In genomic region chr1:44089371-44090070, GRCh38 we compare ENCODE assay signal across 3 cellular contexts.
TF ChIP-seq lines count a peak whose summit lies in the region.

No MANE protein-coding gene starts in this region.

TF ChIP-seq in SK-N-SH treated with all-trans-retinoic acid at 6 μM for 48 hours, 23 proteins besides CTCF, POLR2A, EP300 and RAD21:
- TF ChIP-seq, protein P1, sequence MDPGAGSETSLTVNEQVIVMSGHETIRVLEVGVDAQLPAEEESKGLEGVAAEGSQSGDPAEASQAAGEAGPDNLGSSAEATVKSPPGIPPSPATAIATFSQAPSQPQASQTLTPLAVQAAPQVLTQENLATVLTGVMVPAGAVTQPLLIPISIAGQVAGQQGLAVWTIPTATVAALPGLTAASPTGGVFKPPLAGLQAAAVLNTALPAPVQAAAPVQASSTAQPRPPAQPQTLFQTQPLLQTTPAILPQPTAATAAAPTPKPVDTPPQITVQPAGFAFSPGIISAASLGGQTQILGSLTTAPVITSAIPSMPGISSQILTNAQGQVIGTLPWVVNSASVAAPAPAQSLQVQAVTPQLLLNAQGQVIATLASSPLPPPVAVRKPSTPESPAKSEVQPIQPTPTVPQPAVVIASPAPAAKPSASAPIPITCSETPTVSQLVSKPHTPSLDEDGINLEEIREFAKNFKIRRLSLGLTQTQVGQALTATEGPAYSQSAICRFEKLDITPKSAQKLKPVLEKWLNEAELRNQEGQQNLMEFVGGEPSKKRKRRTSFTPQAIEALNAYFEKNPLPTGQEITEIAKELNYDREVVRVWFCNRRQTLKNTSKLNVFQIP (CRISPR knock-in tag; IDR thresholded peaks at IDR 0.05; ENCODE audit: borderline replicate concordance, low read depth), result no peak
- no peak for TF ChIP-seq ZC3H10 (CRISPR knock-in tag; IDR thresholded peaks at IDR 0.05)
- TF ChIP-seq PATZ1 (CRISPR knock-in tag; IDR thresholded peaks at IDR 0.05; ENCODE audit: borderline replicate concordance), result no peak
- no peak for TF ChIP-seq ZNF8 (CRISPR knock-in tag; IDR thresholded peaks at IDR 0.05)
- TF ChIP-seq ESRRG (CRISPR knock-in tag; IDR thresholded peaks at IDR 0.05), result no peak
- TF ChIP-seq ISL1 (CRISPR knock-in tag; IDR thresholded peaks at IDR 0.05), result no peak
- no peak for TF ChIP-seq ARNTL (CRISPR knock-in tag; IDR thresholded peaks at IDR 0.05; ENCODE audit: borderline replicate concordance, low read depth)
- no peak for TF ChIP-seq ZFP3 (CRISPR knock-in tag; IDR thresholded peaks at IDR 0.05)
- TF ChIP-seq SNAI2 (CRISPR knock-in tag; IDR thresholded peaks at IDR 0.05), result no peak
- no peak for TF ChIP-seq ZNF565 (CRISPR knock-in tag; conservative IDR thresholded peaks at IDR 0.05; ENCODE audit: low read depth)
- TF ChIP-seq CSDC2 (CRISPR knock-in tag; IDR thresholded peaks at IDR 0.05), result no peak
- TF ChIP-seq BACH2 (CRISPR knock-in tag; IDR thresholded peaks at IDR 0.05; ENCODE audit: borderline replicate concordance), result no peak
- no peak for TF ChIP-seq GLIS3 (CRISPR knock-in tag; IDR thresholded peaks at IDR 0.05)
- TF ChIP-seq TOX (CRISPR knock-in tag; IDR thresholded peaks at IDR 0.05; ENCODE audit: borderline replicate concordance), result no peak
- no peak for TF ChIP-seq CREB5 (CRISPR knock-in tag; IDR thresholded peaks at IDR 0.05; ENCODE audit: low read depth)
- TF ChIP-seq PPARA (CRISPR knock-in tag; IDR thresholded peaks at IDR 0.05; ENCODE audit: borderline replicate concordance), result no peak

TF ChIP-seq in SK-N-SH, 30 proteins besides CTCF, POLR2A, EP300 and RAD21 (continued from another document):
- TF ChIP-seq, protein P2, sequence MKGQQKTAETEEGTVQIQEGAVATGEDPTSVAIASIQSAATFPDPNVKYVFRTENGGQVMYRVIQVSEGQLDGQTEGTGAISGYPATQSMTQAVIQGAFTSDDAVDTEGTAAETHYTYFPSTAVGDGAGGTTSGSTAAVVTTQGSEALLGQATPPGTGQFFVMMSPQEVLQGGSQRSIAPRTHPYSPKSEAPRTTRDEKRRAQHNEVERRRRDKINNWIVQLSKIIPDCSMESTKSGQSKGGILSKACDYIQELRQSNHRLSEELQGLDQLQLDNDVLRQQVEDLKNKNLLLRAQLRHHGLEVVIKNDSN (IDR thresholded peaks at IDR 0.05; ENCODE audit: borderline replicate concordance, low read depth), result no peak
- TF ChIP-seq GABPA (IDR thresholded peaks at IDR 0.05; ENCODE audit: low read depth) (no peak), FOSL2 (IDR thresholded peaks at IDR 0.05; ENCODE audit: borderline replicate concordance, low read depth) (no peak), ELF1 (IDR thresholded peaks at IDR 0.05) (no peak), TCF12 (IDR thresholded peaks at IDR 0.05) (no peak), RXRA (IDR thresholded peaks at IDR 0.05; ENCODE audit: borderline replicate concordance, low read depth) (no peak), JUND (IDR thresholded peaks at IDR 0.05) (no peak), SIN3A (IDR thresholded peaks at IDR 0.05; ENCODE audit: borderline replicate concordance, low read depth, low read length) (no peak), MEF2A (IDR thresholded peaks at IDR 0.05; ENCODE audit: borderline replicate concordance, low read depth) (no peak), GATA2 (CRISPR knock-in tag; IDR thresholded peaks at IDR 0.05) (no peak), NRF1 (IDR thresholded peaks at IDR 0.05; ENCODE audit: low read depth, low read length) (no peak), RFX5 (IDR thresholded peaks at IDR 0.05; ENCODE audit: low read length) (no peak)
- TF ChIP-seq, protein P3, sequence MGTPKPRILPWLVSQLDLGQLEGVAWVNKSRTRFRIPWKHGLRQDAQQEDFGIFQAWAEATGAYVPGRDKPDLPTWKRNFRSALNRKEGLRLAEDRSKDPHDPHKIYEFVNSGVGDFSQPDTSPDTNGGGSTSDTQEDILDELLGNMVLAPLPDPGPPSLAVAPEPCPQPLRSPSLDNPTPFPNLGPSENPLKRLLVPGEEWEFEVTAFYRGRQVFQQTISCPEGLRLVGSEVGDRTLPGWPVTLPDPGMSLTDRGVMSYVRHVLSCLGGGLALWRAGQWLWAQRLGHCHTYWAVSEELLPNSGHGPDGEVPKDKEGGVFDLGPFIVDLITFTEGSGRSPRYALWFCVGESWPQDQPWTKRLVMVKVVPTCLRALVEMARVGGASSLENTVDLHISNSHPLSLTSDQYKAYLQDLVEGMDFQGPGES (IDR thresholded peaks at IDR 0.05; ENCODE audit: low read depth, low read length), result no peak
- TF ChIP-seq, protein P4, sequence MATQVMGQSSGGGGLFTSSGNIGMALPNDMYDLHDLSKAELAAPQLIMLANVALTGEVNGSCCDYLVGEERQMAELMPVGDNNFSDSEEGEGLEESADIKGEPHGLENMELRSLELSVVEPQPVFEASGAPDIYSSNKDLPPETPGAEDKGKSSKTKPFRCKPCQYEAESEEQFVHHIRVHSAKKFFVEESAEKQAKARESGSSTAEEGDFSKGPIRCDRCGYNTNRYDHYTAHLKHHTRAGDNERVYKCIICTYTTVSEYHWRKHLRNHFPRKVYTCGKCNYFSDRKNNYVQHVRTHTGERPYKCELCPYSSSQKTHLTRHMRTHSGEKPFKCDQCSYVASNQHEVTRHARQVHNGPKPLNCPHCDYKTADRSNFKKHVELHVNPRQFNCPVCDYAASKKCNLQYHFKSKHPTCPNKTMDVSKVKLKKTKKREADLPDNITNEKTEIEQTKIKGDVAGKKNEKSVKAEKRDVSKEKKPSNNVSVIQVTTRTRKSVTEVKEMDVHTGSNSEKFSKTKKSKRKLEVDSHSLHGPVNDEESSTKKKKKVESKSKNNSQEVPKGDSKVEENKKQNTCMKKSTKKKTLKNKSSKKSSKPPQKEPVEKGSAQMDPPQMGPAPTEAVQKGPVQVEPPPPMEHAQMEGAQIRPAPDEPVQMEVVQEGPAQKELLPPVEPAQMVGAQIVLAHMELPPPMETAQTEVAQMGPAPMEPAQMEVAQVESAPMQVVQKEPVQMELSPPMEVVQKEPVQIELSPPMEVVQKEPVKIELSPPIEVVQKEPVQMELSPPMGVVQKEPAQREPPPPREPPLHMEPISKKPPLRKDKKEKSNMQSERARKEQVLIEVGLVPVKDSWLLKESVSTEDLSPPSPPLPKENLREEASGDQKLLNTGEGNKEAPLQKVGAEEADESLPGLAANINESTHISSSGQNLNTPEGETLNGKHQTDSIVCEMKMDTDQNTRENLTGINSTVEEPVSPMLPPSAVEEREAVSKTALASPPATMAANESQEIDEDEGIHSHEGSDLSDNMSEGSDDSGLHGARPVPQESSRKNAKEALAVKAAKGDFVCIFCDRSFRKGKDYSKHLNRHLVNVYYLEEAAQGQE (IDR thresholded peaks at IDR 0.05; ENCODE audit: low read depth, low read length), result no peak

TF ChIP-seq in endothelial cell of umbilical vein, 7 proteins besides CTCF, POLR2A, EP300 and RAD21 (continued from another document):
- no peak for TF ChIP-seq MYC (IDR thresholded peaks at IDR 0.05; ENCODE audit: low read depth, low read length)
- TF ChIP-seq, protein P5, sequence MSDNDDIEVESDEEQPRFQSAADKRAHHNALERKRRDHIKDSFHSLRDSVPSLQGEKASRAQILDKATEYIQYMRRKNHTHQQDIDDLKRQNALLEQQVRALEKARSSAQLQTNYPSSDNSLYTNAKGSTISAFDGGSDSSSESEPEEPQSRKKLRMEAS (IDR thresholded peaks at IDR 0.05; ENCODE audit: insufficient read depth, insufficient read length), result no peak
